10 cellular contexts compared by ENCODE assay signal in genomic region chr6:44869321-44869897, GRCh38.
A peak's percentile ranks its signal among the peaks of the same experiment; 100 is the strongest.
DNase-seq lines count a peak whose midpoint lies in the region; ATAC-seq and TF ChIP-seq lines count a peak whose summit lies in the region.
"Had no signal": no experiment of that assay in that cellular context is flagged by ENCODE, and none has a peak within 500 bp of the region (broad histone marks: within the 10 kb centered on the region; RNA-seq: fewer than 3 reads in every experiment).

No MANE protein-coding gene starts in this region.

- H3K27me3 ChIP-seq in mesenchymal stem cell (ENCODE audit: control insufficient read depth in 1 of 2, insufficient read depth in 1 of 2, low read length in 2 of 2) (no peaks in the 10 kb centered on the region), spleen (replicated peaks in 1 of 7) (no peaks in the 10 kb centered on the region)

- no peak for DNase-seq in activated CD4-positive, CD25-positive, alpha-beta regulatory T cell treated with anti-CD3 and anti-CD28 coated beads, Interleukin-2, amount 50 U/mL, for 72 hours
- DNase-seq in mesenchymal stem cell = no peak
- no peak for DNase-seq in stimulated activated CD4-positive, alpha-beta T cell treated with anti-CD3 and anti-CD28 coated beads, Interleukin-2, amount 100 ng/mL, for 48 hours
- DNase-seq in spleen = no peak
- DNase-seq in GOT3 (lab: John Stamatoyannopoulos, UW) = no peak
- DNase-seq: GF-D8, NCI-H446 had no signal

- no peak overlapping the region for H3K4me2 ChIP-seq in mesenchymal stem cell (ENCODE audit: low read length, poor library complexity, severe bottlenecking)

- no peak overlapping the region for H3K23ac ChIP-seq in mesenchymal stem cell (ENCODE audit: low read length in 2 of 2)

- H3K4me3 ChIP-seq in mesenchymal stem cell (ENCODE audit: insufficient read depth in 1 of 2, low read depth in 1 of 2, low read length in 2 of 2) (no peak overlapping the region), spleen (no peak overlapping the region)

- 87% methylated on average over 3 of the region's 5 CpGs for WGBS in mesenchymal stem cell
- 65 to 80% (median 76%) methylated on average over 5 of the region's 5 CpGs for WGBS in spleen, 5 donors

- no peak overlapping the region for H3K18ac ChIP-seq in mesenchymal stem cell (ENCODE audit: low read depth in 1 of 2, low read length in 2 of 2)

- no peak for TF ChIP-seq POLR2A in spleen (IDR thresholded peaks at IDR 0.05)

- H3K36me3 ChIP-seq in mesenchymal stem cell (ENCODE audit: control insufficient read depth in 1 of 2, insufficient read depth in 2 of 2, low read depth in 1 of 2, low read length in 2 of 2) = no peaks in the 10 kb centered on the region
- H3K36me3 ChIP-seq in spleen = peaks cover 0 to 10% (median 0%) of the 10 kb centered on the region in 6 donors

- no peak overlapping the region for H2AK5ac ChIP-seq in mesenchymal stem cell (ENCODE audit: low read length, severe bottlenecking)

- H3K4ac ChIP-seq in mesenchymal stem cell (ENCODE audit: low read depth in 1 of 2, low read length in 2 of 2) = no peak overlapping the region

- H3K4me1 ChIP-seq in mesenchymal stem cell (ENCODE audit: control insufficient read depth, insufficient read depth, low read depth, low read length) = peaks cover 6% of the 10 kb centered on the region
- H3K4me1 ChIP-seq in spleen = no peaks in the 10 kb centered on the region

- no peak overlapping the region for H4K8ac ChIP-seq in mesenchymal stem cell (ENCODE audit: low read length)

- H3K9me3 ChIP-seq in mesenchymal stem cell (ENCODE audit: control insufficient read depth, low read length) = peaks cover 15% of the 10 kb centered on the region
- H3K9me3 ChIP-seq in spleen = peaks cover 0 to 15% (median 14%) of the 10 kb centered on the region in 8 donors

- H2BK120ac ChIP-seq in mesenchymal stem cell (ENCODE audit: low read depth, low read length) = no peak overlapping the region

- no peak overlapping the region for H2BK15ac ChIP-seq in mesenchymal stem cell (ENCODE audit: low read depth, poor library complexity, severe bottlenecking)

- no peak overlapping the region for H4K91ac ChIP-seq in mesenchymal stem cell (ENCODE audit: low read length)

- ATAC-seq in activated CD4-positive, CD25-positive, alpha-beta regulatory T cell treated with anti-CD3 and anti-CD28 coated beads, Interleukin-2, amount 50 U/mL, for 24 hours = peak; percentile 48 to 62
- ATAC-seq in GM21717 (IDR thresholded peaks at IDR 0.05; ENCODE audit: unreplicated experiment) (peak; percentile 75), HG03378 (IDR thresholded peaks at IDR 0.05; ENCODE audit: unreplicated experiment) (peak; percentile 64)

- H3K27ac ChIP-seq in mesenchymal stem cell (ENCODE audit: low read length, poor library complexity, severe bottlenecking) = peak overlapping the region; percentile 54
- no peak overlapping the region for H3K27ac ChIP-seq in spleen

- H2AFZ ChIP-seq in mesenchymal stem cell (ENCODE audit: low read depth, low read length) = no peak overlapping the region

- H3K9ac ChIP-seq in mesenchymal stem cell (ENCODE audit: low read length) = no peak overlapping the region

- H3K14ac ChIP-seq in mesenchymal stem cell (ENCODE audit: low read length in 2 of 2) = no peak overlapping the region

- H3K79me1 ChIP-seq in mesenchymal stem cell (replicated peaks; ENCODE audit: low read length, poor library complexity, severe bottlenecking) = peaks cover 2% of the 10 kb centered on the region

- intact Hi-C loops in spleen (cut with DNase I; ENCODE audit: low total_unique reads) = no loop called here

- H2BK12ac ChIP-seq in mesenchymal stem cell (ENCODE audit: low read length in 2 of 2) = no peak overlapping the region

- no peak for TF ChIP-seq CTCF in spleen (IDR thresholded peaks at IDR 0.05 in 8 of 11, conservative IDR thresholded peaks at IDR 0.05 in 3 of 11)

- no peak overlapping the region for H2BK5ac ChIP-seq in mesenchymal stem cell (ENCODE audit: low read depth, low read length, poor library complexity, severe bottlenecking)
